ENCODE assay signal across 8 cellular contexts in genomic region chr6:114108119-114109002, GRCh38.
DNase-seq lines count a peak whose midpoint lies in the region; ATAC-seq and FAIRE-seq lines count a peak whose summit lies in the region.

No MANE protein-coding gene starts in this region.

- intact Hi-C loops in aorta (cut with DNase I), result loop anchor here in 1 of 2 donors (5.0 kb wide), 1 partner anchor 111 kb away; no protein-coding TSS in a partner anchor

- FAIRE-seq in TTC549 (lab: Jason Lieb, UNC), result peak; percentile 28

- DNase-seq in NCI-H345 (lab: John Stamatoyannopoulos, UW) (peak; percentile 54), NCI-H345 treated with DMSO at 0.1 percent for 48 hours (lab: John Stamatoyannopoulos, UW; ENCODE audit: unreplicated experiment) (no peak), NAMALWA (ENCODE audit: low spot score) (peak; percentile 51), epidermal melanocyte (ENCODE audit: insufficient read length, low spot score) (peak; percentile 51), myocyte (ENCODE audit: low read depth) (peak; percentile 79), aorta (peak; percentile 78 to 80)

- no peaks in the 10 kb centered on the region for H3K36me3 ChIP-seq in aorta (ENCODE audit: control insufficient read depth in 1 of 2, insufficient read depth in 2 of 2, low read length in 1 of 2)

- ATAC-seq in GM21723 (IDR thresholded peaks at IDR 0.05; ENCODE audit: unreplicated experiment) (peak; percentile 57), aorta (ENCODE audit: low FRiP score) (no peak)

- H3K4me1 ChIP-seq in aorta (ENCODE audit: control insufficient read depth in 1 of 2, insufficient read depth in 2 of 2, low read length in 2 of 2), result no peaks in the 10 kb centered on the region

- H3K9me3 ChIP-seq in aorta (ENCODE audit: control insufficient read depth, low read length), result no peaks in the 10 kb centered on the region

- WGBS in aorta, 2 donors, result 44 to 46% methylated on average over 11 of the region's 11 CpGs

- no peaks in the 10 kb centered on the region for H3K27me3 ChIP-seq in aorta (ENCODE audit: control insufficient read depth in 1 of 2, insufficient read depth in 2 of 2, low read length in 1 of 2)

- H3K4me3 ChIP-seq in aorta (ENCODE audit: low read length in 2 of 2), result no peak overlapping the region

- no peak overlapping the region for H3K27ac ChIP-seq in aorta (ENCODE audit: low read depth in 1 of 2, low read length in 2 of 2)
